21 cellular contexts compared by ENCODE assay signal in the genomic region with DNA sequence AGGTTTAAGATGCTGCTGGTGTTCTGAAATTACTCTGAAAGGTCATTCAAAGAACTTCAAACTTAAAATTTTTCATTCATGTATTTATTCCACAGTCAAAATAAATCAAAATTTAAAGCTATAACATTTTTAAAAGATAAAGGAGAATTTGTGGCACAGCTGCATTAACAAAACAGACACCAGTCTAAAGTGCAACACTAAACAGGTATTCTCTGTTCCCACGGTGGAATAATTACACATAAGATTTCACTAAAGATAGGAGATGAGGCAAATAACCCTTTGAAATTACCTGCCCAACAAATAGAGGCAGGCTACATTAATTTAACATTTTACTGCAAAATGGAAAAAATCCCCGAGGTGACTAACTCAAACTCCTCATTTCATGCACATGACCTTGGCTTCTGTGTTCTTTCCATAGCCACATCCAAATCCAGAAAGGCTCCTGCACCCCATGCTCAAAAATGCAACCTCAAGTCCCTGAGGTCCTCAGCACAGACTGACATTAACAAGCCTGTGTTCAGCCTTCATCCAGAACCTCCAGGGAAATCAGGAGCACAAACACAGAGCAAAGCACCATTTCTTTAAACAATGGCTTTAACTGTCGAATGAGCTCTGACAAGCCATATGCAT.
"Had no signal": no experiment of that assay in that cellular context is flagged by ENCODE, and none has a peak within 500 bp of the region (broad histone marks: within the 10 kb centered on the region; RNA-seq: fewer than 3 reads in every experiment).

No MANE protein-coding gene starts in this region.

- H3K9me3 ChIP-seq: colonic mucosa, esophagus muscularis mucosa, gastrocnemius medialis, pancreas, psoas muscle, right atrium auricular region, thyroid gland had no signal

- FAIRE-seq: bronchial epithelial cell, pancreas had no signal

- H3K4me1 ChIP-seq: colonic mucosa had no signal

- H3K27me3 Mint-ChIP-seq: activated naive CD8-positive, alpha-beta T cell treated with anti-CD3 and anti-CD28 coated beads for 36 hours; effector memory CD8-positive, alpha-beta T cell had no signal

- H3K4me3 ChIP-seq: colonic mucosa, dorsolateral prefrontal cortex, esophagus muscularis mucosa, gastrocnemius medialis, pancreas, psoas muscle, right atrium auricular region, thyroid gland had no signal

- H3K27ac Mint-ChIP-seq: activated naive CD8-positive, alpha-beta T cell treated with anti-CD3 and anti-CD28 coated beads for 36 hours; nephron had no signal

- H3K9me3 Mint-ChIP-seq: activated naive CD8-positive, alpha-beta T cell treated with anti-CD3 and anti-CD28 coated beads for 36 hours; effector memory CD8-positive, alpha-beta T cell; nephron had no signal

- H3K4me3 Mint-ChIP-seq: activated naive CD8-positive, alpha-beta T cell treated with anti-CD3 and anti-CD28 coated beads for 36 hours; effector memory CD8-positive, alpha-beta T cell; nephron had no signal

- H3K36me3 ChIP-seq: pancreas, thyroid gland had no signal

- H3K27ac ChIP-seq: colonic mucosa, dorsolateral prefrontal cortex, esophagus muscularis mucosa, gastrocnemius medialis, pancreas, psoas muscle, right atrium auricular region, thyroid gland had no signal

- ATAC-seq: effector memory CD8-positive, alpha-beta T cell; gastrocnemius medialis; left cardiac atrium; pancreas; psoas muscle; stimulated activated naive CD8-positive, alpha-beta T cell treated with anti-CD3 and anti-CD28 coated beads, Interleukin-15, Interleukin-2, amounts not matched to agents 100 U/mL and 50 U/mL, for 24 hours had no signal

- H3K27me3 ChIP-seq: colonic mucosa, dorsolateral prefrontal cortex, esophagus muscularis mucosa, gastrocnemius medialis, pancreas, right atrium auricular region, thyroid gland had no signal

- DNase-seq: activated CD4-positive, alpha-beta T cell treated with anti-CD3 and anti-CD28 coated beads for 1 hour; activated naive CD8-positive, alpha-beta T cell treated with anti-CD3 and anti-CD28 coated beads for 36 hours; activated T-cell treated with anti-CD3 and anti-CD28 coated beads, Interleukin-2, amount 50 U/mL, for 1 hour; amniotic stem cell; colonic mucosa; dorsolateral prefrontal cortex; effector memory CD8-positive, alpha-beta T cell; gastrocnemius medialis; head of caudate nucleus; islet precursor cell; left cardiac atrium; mesenchymal stem cell; pancreas; psoas muscle; stimulated activated CD4-positive, alpha-beta T cell treated with anti-CD3 and anti-CD28 coated beads, Interleukin-4, amount 100 ng/mL, for 24 hours; stimulated activated naive CD8-positive, alpha-beta T cell treated with anti-CD3 and anti-CD28 coated beads, Interleukin-15, Interleukin-2, amounts not matched to agents 100 U/mL and 50 U/mL, for 24 hours; thyroid gland had no signal
